20 cellular contexts compared by ENCODE assay signal in genomic region chr6:128724738-128725137, GRCh38.
"Had no signal": no experiment of that assay in that cellular context is flagged by ENCODE, and none has a peak within 500 bp of the region (broad histone marks: within the 10 kb centered on the region; RNA-seq: fewer than 3 reads in every experiment).

No MANE protein-coding gene starts in this region.

- H3K27ac ChIP-seq: hepatocyte, left lung, lower lobe of right lung, parathyroid adenoma, prostate gland, right lobe of liver, testis, tibial nerve, upper lobe of right lung, vagina had no signal

- H3K4me1 ChIP-seq: left lung, lower lobe of right lung, parathyroid adenoma, prostate gland, right lobe of liver, testis, tibial nerve, upper lobe of right lung, vagina had no signal

- H2AFZ ChIP-seq: hepatocyte, parathyroid adenoma had no signal

- DNase-seq: effector memory CD4-positive, alpha-beta T cell; foreskin melanocyte; head of caudate nucleus; left lung; lower lobe of right lung; midbrain; retina; right lobe of liver; stimulated activated CD4-positive, alpha-beta T cell treated with anti-CD3 and anti-CD28 coated beads, Interleukin-4, amount 100 ng/mL, for 24 hours; testis; upper lobe of right lung had no signal

- H3K4me1 Mint-ChIP-seq: memory B cell; stimulated activated memory B cell treated with anti-CD40 and anti-IgM and Interleukin-4, amounts not matched to agents 10 μg/mL and 1 μg/mL and 100 μg/mL, for 72 hours had no signal

- H3K27me3 Mint-ChIP-seq: stimulated activated memory B cell treated with anti-CD40 and anti-IgM and Interleukin-4, amounts not matched to agents 10 μg/mL and 1 μg/mL and 100 μg/mL, for 72 hours had no signal

- H3K79me2 ChIP-seq: hepatocyte, parathyroid adenoma had no signal

- H3K4me2 ChIP-seq: hepatocyte had no signal

- H3K9ac ChIP-seq: parathyroid adenoma had no signal

- H3K9me3 Mint-ChIP-seq: memory B cell; natural killer cell treated with Interleukin-12 subunit alpha and Interleukin-12 subunit beta and Interleukin-15 and Interleukin-18, amount 100 ng/mL, for 72 hours; stimulated activated memory B cell treated with anti-CD40 and anti-IgM and Interleukin-4, amounts not matched to agents 10 μg/mL and 1 μg/mL and 100 μg/mL, for 72 hours; stimulated activated naive CD8-positive, alpha-beta T cell treated with anti-CD3 and anti-CD28 coated beads, Interleukin-15, Interleukin-2, amounts not matched to agents 100 ng/mL and 50 ng/mL, for 24 hours had no signal

- H3K36me3 Mint-ChIP-seq: memory B cell; natural killer cell treated with Interleukin-12 subunit alpha and Interleukin-12 subunit beta and Interleukin-15 and Interleukin-18, amount 100 ng/mL, for 72 hours; stimulated activated memory B cell treated with anti-CD40 and anti-IgM and Interleukin-4, amounts not matched to agents 10 μg/mL and 1 μg/mL and 100 μg/mL, for 72 hours had no signal

- H3K9me3 ChIP-seq: left lung, lower lobe of right lung, prostate gland, right lobe of liver, testis, tibial nerve, upper lobe of right lung, vagina had no signal

- H3K4me3 ChIP-seq: hepatocyte, left lung, lower lobe of right lung, prostate gland, right lobe of liver, testis, tibial nerve, upper lobe of right lung, vagina had no signal

- H3K4me3 Mint-ChIP-seq: memory B cell; natural killer cell treated with Interleukin-12 subunit alpha and Interleukin-12 subunit beta and Interleukin-15 and Interleukin-18, amount 100 ng/mL, for 72 hours; stimulated activated memory B cell treated with anti-CD40 and anti-IgM and Interleukin-4, amounts not matched to agents 10 μg/mL and 1 μg/mL and 100 μg/mL, for 72 hours; stimulated activated naive CD8-positive, alpha-beta T cell treated with anti-CD3 and anti-CD28 coated beads, Interleukin-15, Interleukin-2, amounts not matched to agents 100 ng/mL and 50 ng/mL, for 24 hours had no signal

- ATAC-seq: left lung; lower lobe of right lung; natural killer cell treated with Interleukin-12 subunit alpha and Interleukin-12 subunit beta and Interleukin-15 and Interleukin-18, amount 100 ng/mL, for 72 hours; right lobe of liver; stimulated activated memory B cell treated with anti-CD40 and anti-IgM and Interleukin-4, amounts not matched to agents 10 μg/mL and 1 μg/mL and 100 μg/mL, for 72 hours; upper lobe of right lung had no signal

- H3K36me3 ChIP-seq: left lung, lower lobe of right lung, prostate gland, right lobe of liver, tibial nerve, upper lobe of right lung, vagina had no signal

- H3K27ac Mint-ChIP-seq: memory B cell; natural killer cell treated with Interleukin-12 subunit alpha and Interleukin-12 subunit beta and Interleukin-15 and Interleukin-18, amount 100 ng/mL, for 72 hours; stimulated activated memory B cell treated with anti-CD40 and anti-IgM and Interleukin-4, amounts not matched to agents 10 μg/mL and 1 μg/mL and 100 μg/mL, for 72 hours; stimulated activated naive CD8-positive, alpha-beta T cell treated with anti-CD3 and anti-CD28 coated beads, Interleukin-15, Interleukin-2, amounts not matched to agents 100 ng/mL and 50 ng/mL, for 24 hours had no signal

- H3K27me3 ChIP-seq: hepatocyte, left lung, right lobe of liver, testis, tibial nerve, upper lobe of right lung, vagina had no signal
